Comparison of ENCODE assay signal across 9 cellular contexts in genomic region chr17:57406131-57406980, GRCh38.
DNase-seq lines count a peak whose midpoint lies in the region; ATAC-seq and TF ChIP-seq lines count a peak whose summit lies in the region.
"Had no signal": no experiment of that assay in that cellular context is flagged by ENCODE, and none has a peak within 500 bp of the region (broad histone marks: within the 10 kb centered on the region; RNA-seq: fewer than 3 reads in every experiment).

No MANE protein-coding gene starts in this region.

- H3K9ac ChIP-seq in HUES6 (ENCODE audit: low read length), result peak overlapping the region; percentile 15
- H3K9ac ChIP-seq: KMS-11 had no signal

- H3K9me3 ChIP-seq in HUES6 (ENCODE audit: control insufficient read depth, insufficient read depth, low read depth, low read length) (no peaks in the 10 kb centered on the region), mesodermal cell (ENCODE audit: control insufficient read depth, low read length) (no peaks in the 10 kb centered on the region)

- peaks cover 7% of the 10 kb centered on the region; the same call in 1 of the 2 replicates for H3K36me3 ChIP-seq in HUES6 (ENCODE audit: control insufficient read depth, insufficient read depth, low read length)
- peaks cover 40% of the 10 kb centered on the region for H3K36me3 ChIP-seq in mesodermal cell (ENCODE audit: control insufficient read depth, insufficient read depth, low read length)

- DNase-seq in AG09309 (ENCODE audit: low read depth) (peak; percentile 8), caudate nucleus (lab: John Stamatoyannopoulos, UW) (peak in 53 of 61 donors; percentile 5 to 88 (median 50)), cerebellar nuclear complex (lab: John Stamatoyannopoulos, UW) (no peak), DMS 273 (lab: John Stamatoyannopoulos, UW; ENCODE audit: unreplicated experiment) (no peak)
- DNase-seq in effector CD8-positive, alpha-beta T cell (lab: John Stamatoyannopoulos, UW), result no peak

- H3K4me3 ChIP-seq in AG09309 (ENCODE audit: control insufficient read depth, low read depth, low read length) (no peak overlapping the region), HUES6 (ENCODE audit: low read depth, low read length) (no peak overlapping the region), mesodermal cell (ENCODE audit: extremely low read depth, insufficient read depth, low read length, poor library complexity, severe bottlenecking) (no peak overlapping the region)

- no peak for ATAC-seq in HG03175 (IDR thresholded peaks at IDR 0.05; ENCODE audit: unreplicated experiment)

- H3K27ac ChIP-seq in HUES6 (ENCODE audit: low read depth, low read length) (peak overlapping the region; percentile 53), caudate nucleus (ENCODE audit: low read depth, low read length) (peak overlapping the region; percentile 81), mesodermal cell (ENCODE audit: low read depth, low read length, severe bottlenecking) (peak overlapping the region; percentile 91)
- H3K27ac ChIP-seq: KMS-11 had no signal

- WGBS in mesodermal cell (ENCODE audit: insufficient coverage in 2 of 2), 2 experiments, result 69 to 75% methylated on average over 18 to 19 of the region's 25 CpGs

- H3K4me1 ChIP-seq in HUES6 (ENCODE audit: control insufficient read depth, insufficient read depth, low read length), result peaks cover 46% of the 10 kb centered on the region
- peaks cover 33% of the 10 kb centered on the region for H3K4me1 ChIP-seq in mesodermal cell (ENCODE audit: control insufficient read depth, insufficient read depth, low read length, poor library complexity, severe bottlenecking)

- no peaks in the 10 kb centered on the region for H3K27me3 ChIP-seq in HUES6 (ENCODE audit: control insufficient read depth, insufficient read depth, low read length)

- TF ChIP-seq CTCF in AG09309 (IDR thresholded peaks at IDR 0.05; ENCODE audit: control insufficient read depth, insufficient read depth, low read depth, low read length, missing control alignments), result no peak

Comparison
In these comparisons a context has a peak if more than half of its experiments do, and no peak if none do; other contexts are left out.
1. DNase-seq: peak in AG09309 (single experiment) and caudate nucleus (53 of 61); none in effector CD8-positive, alpha-beta T cell (single experiment), cerebellar nuclear complex (0 of 2) and DMS 273 (single experiment).
2. Peak in every context shown above with its lines, with median percentiles within 50 percentile points of each other: H3K27ac ChIP-seq.